ENCODE assay signal across 22 cellular contexts in the genomic region with DNA sequence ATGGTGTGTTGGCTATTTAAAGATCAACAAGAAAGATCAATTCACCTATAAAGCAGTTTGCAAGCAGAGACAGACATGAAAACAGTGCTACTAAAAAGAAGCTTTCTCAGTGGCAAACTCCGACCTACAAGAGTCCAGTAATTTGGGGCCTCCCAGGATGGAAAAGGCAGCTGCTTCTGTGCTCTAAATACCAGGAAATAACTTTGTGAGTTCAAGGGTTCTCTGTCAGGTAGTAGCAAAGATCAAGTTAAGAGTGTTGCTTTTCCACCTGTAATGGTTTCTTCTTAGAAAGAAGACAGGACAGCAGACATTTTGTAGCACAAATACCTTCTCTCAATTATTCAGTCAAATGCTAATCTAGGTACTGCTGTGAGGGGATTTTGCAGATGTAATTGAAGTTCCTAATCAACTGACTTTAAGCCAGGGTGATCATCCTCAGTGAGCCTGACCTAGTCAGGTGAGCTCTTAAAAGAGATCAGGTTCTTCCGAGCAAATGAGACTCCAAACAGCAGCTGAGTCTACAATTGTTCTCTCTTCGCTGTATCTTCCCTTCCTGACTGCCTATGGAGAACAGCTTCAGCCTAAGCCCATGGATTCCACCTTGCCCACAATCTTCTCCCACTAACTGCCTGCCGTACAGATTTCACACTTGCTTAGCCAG. TPM values are rescaled to one million over a fixed set of nuclear protein-coding genes. Genes with fewer than 3 reads are reported as not detected.
DNase-seq lines count a peak whose midpoint lies in the region; ATAC-seq and TF ChIP-seq lines count a peak whose summit lies in the region.
"Had no signal": no experiment of that assay in that cellular context is flagged by ENCODE, and none has a peak within 500 bp of the region (broad histone marks: within the 10 kb centered on the region; RNA-seq: fewer than 3 reads in every experiment).

No MANE protein-coding gene starts in this region.

- H3K27ac ChIP-seq in H9 (ENCODE audit: insufficient read length, low read depth, low read length) (peak overlapping the region; percentile 32), iPS-20b (ENCODE audit: low read length) (no peak overlapping the region), trophoblast cell (ENCODE audit: low read depth, low read length) (no peak overlapping the region)
- H3K27ac ChIP-seq: BLaER1, sigmoid colon, stomach, tibial artery, WERI-Rb-1 had no signal

- H3K4ac ChIP-seq in H9 (ENCODE audit: low read depth, low read length): no peak overlapping the region
- peak overlapping the region; percentile 3 for H3K4ac ChIP-seq in trophoblast cell (ENCODE audit: low read depth, low read length)

- H3K27me3 Mint-ChIP-seq in activated naive CD4-positive, alpha-beta T cell treated with anti-CD3 and anti-CD28 coated beads, Interleukin-2, amount 50 U/mL, for 24 hours: no peaks in the 10 kb centered on the region
- no peaks in the 10 kb centered on the region for H3K27me3 Mint-ChIP-seq in activated naive CD4-positive, alpha-beta T cell treated with anti-CD3 and anti-CD28 coated beads, Interleukin-2, amount 10 ng/mL, durations not matched to agents 7 days and 5 days
- no peaks in the 10 kb centered on the region for H3K27me3 Mint-ChIP-seq in H9 (ENCODE audit: low read depth)

- no peaks in the 10 kb centered on the region for H3K27me3 ChIP-seq in H9 (ENCODE audit: insufficient read depth, low read length)
- no peaks in the 10 kb centered on the region for H3K27me3 ChIP-seq in iPS-20b (ENCODE audit: insufficient read depth, low read length)
- no peaks in the 10 kb centered on the region for H3K27me3 ChIP-seq in trophoblast cell (ENCODE audit: insufficient read depth, low read length)
- H3K27me3 ChIP-seq: BLaER1, sigmoid colon, stomach, tibial artery had no signal

- H3K18ac ChIP-seq in H9 (ENCODE audit: insufficient read length, low read depth, low read length) (no peak overlapping the region), trophoblast cell (ENCODE audit: low read length) (no peak overlapping the region)

- H3K9me3 ChIP-seq in H9 (ENCODE audit: control insufficient read depth, low read depth, low read length) (no peaks in the 10 kb centered on the region), iPS-20b (ENCODE audit: insufficient read depth, low read depth, low read length) (no peaks in the 10 kb centered on the region), trophoblast cell (ENCODE audit: insufficient read depth, low read depth, low read length) (no peaks in the 10 kb centered on the region)
- H3K9me3 ChIP-seq: sigmoid colon, stomach, tibial artery had no signal

- no peak overlapping the region for H2BK15ac ChIP-seq in H9 (ENCODE audit: low read depth, low read length)

- H4K12ac ChIP-seq in trophoblast cell (ENCODE audit: low read depth, low read length): no peak overlapping the region

- H3K79me2 ChIP-seq in H9 (ENCODE audit: insufficient read depth, low read length): peaks cover 28% of the 10 kb centered on the region
- peaks cover 3% of the 10 kb centered on the region for H3K79me2 ChIP-seq in trophoblast cell (ENCODE audit: control insufficient read depth, insufficient read depth, low read length, poor library complexity)

- no peak overlapping the region for H2BK20ac ChIP-seq in H9 (ENCODE audit: low read depth, low read length, poor library complexity, severe bottlenecking)

- no peak overlapping the region for H4K8ac ChIP-seq in H9 (replicated peaks; ENCODE audit: insufficient read length, low read depth, low read length)
- no peak overlapping the region for H4K8ac ChIP-seq in trophoblast cell (ENCODE audit: low read depth, low read length)

- H3K4me2 ChIP-seq in H9 (ENCODE audit: insufficient read depth, insufficient read length, low read length) (peak overlapping the region; percentile 33), trophoblast cell (ENCODE audit: low read length) (no peak overlapping the region)
- H3K4me2 ChIP-seq: BLaER1 had no signal

- H3K56ac ChIP-seq in H9 (ENCODE audit: insufficient read length, low read depth, low read length): no peak overlapping the region

- peak overlapping the region; percentile 5 for H3K4me3 Mint-ChIP-seq in activated naive CD4-positive, alpha-beta T cell treated with anti-CD3 and anti-CD28 coated beads, Interleukin-2, amount 50 U/mL, for 24 hours
- no peak overlapping the region for H3K4me3 Mint-ChIP-seq in activated naive CD4-positive, alpha-beta T cell treated with anti-CD3 and anti-CD28 coated beads, Interleukin-2, amount 10 ng/mL, durations not matched to agents 7 days and 5 days
- H3K4me3 Mint-ChIP-seq in H9: peak overlapping the region in 1 of 2 experiments; percentile 3; a peak in 2 of 5 replicates
- H3K4me3 Mint-ChIP-seq: neural crest cell had no signal

- no peaks in the 10 kb centered on the region for H3K9me3 Mint-ChIP-seq in activated naive CD4-positive, alpha-beta T cell treated with anti-CD3 and anti-CD28 coated beads, Interleukin-2, amount 50 U/mL, for 24 hours
- H3K9me3 Mint-ChIP-seq in activated naive CD4-positive, alpha-beta T cell treated with anti-CD3 and anti-CD28 coated beads, Interleukin-2, amount 10 ng/mL, durations not matched to agents 7 days and 5 days: no peaks in the 10 kb centered on the region
- H3K9me3 Mint-ChIP-seq in H9: no peaks in the 10 kb centered on the region

- CTCF ChIA-PET in activated naive CD4-positive, alpha-beta T cell treated with anti-CD3 and anti-CD28 coated beads, Interleukin-2, amount 10 ng/mL, durations not matched to agents 7 days and 5 days (lab: Charles Lee): interaction anchor here (1.5 kb wide), 1 partner anchor 12 kb away, joined by 5 read pairs; no protein-coding TSS in a partner anchor

- TF ChIP-seq CTCF in H9 (conservative IDR thresholded peaks at IDR 0.05): no peak

- H3T11ph ChIP-seq in H9 (ENCODE audit: low read length): no peak overlapping the region

- peaks cover 86% of the 10 kb centered on the region for H3K4me1 Mint-ChIP-seq in activated naive CD4-positive, alpha-beta T cell treated with anti-CD3 and anti-CD28 coated beads, Interleukin-2, amount 50 U/mL, for 24 hours
- H3K4me1 Mint-ChIP-seq in activated naive CD4-positive, alpha-beta T cell treated with anti-CD3 and anti-CD28 coated beads, Interleukin-2, amount 10 ng/mL, durations not matched to agents 7 days and 5 days: peaks cover 19% of the 10 kb centered on the region
- peaks cover 24 to 33% of the 10 kb centered on the region in 2 experiments for H3K4me1 Mint-ChIP-seq in H9

- H3K4me3 ChIP-seq in iPS-20b (ENCODE audit: low read length): no peak overlapping the region
- H3K4me3 ChIP-seq in trophoblast cell (ENCODE audit: low read depth, low read length): no peak overlapping the region
- H3K4me3 ChIP-seq: BLaER1, sigmoid colon, stomach, tibial artery had no signal

- H3K4me1 ChIP-seq in H9 (ENCODE audit: insufficient read depth, low read length): peaks cover 8% of the 10 kb centered on the region; the same call in 1 of the 2 replicates
- H3K4me1 ChIP-seq in iPS-20b (ENCODE audit: insufficient read depth, low read length): peaks cover 12% of the 10 kb centered on the region; the same call in 1 of the 2 replicates
- H3K4me1 ChIP-seq in trophoblast cell (ENCODE audit: control insufficient read depth in 1 of 2, insufficient read depth in 2 of 2, low read length in 2 of 2): no peaks in the 10 kb centered on the region

- H3K79me1 ChIP-seq in H9 (ENCODE audit: insufficient read depth, low read depth, low read length, poor library complexity, severe bottlenecking) (no peaks in the 10 kb centered on the region), trophoblast cell (ENCODE audit: low read length) (no peaks in the 10 kb centered on the region)

- peaks cover 11% of the 10 kb centered on the region; the same call in 1 of the 2 replicates for H3K36me3 ChIP-seq in iPS-20b (ENCODE audit: insufficient read depth, low read depth, low read length)
- no peaks in the 10 kb centered on the region for H3K36me3 ChIP-seq in trophoblast cell (ENCODE audit: control insufficient read depth in 1 of 2, insufficient read depth in 2 of 2, low read length in 2 of 2)
- H3K36me3 ChIP-seq: sigmoid colon, tibial artery had no signal

- H2BK120ac ChIP-seq in H9 (ENCODE audit: low read depth, low read length, poor library complexity, severe bottlenecking) (no peak overlapping the region), trophoblast cell (ENCODE audit: insufficient read depth, low read length, poor library complexity) (no peak overlapping the region)

- H3K23me2 ChIP-seq in H9 (ENCODE audit: insufficient read length, low read depth, low read length, poor library complexity, severe bottlenecking): no peaks in the 10 kb centered on the region

- no peak overlapping the region for H2BK12ac ChIP-seq in H9 (ENCODE audit: insufficient read length, low read depth, low read length)
- H2BK12ac ChIP-seq in trophoblast cell (ENCODE audit: low read length): no peak overlapping the region

- H2AK5ac ChIP-seq in H9 (ENCODE audit: insufficient read length, low read length) (no peak overlapping the region), trophoblast cell (ENCODE audit: low read length) (no peak overlapping the region)

- H4K5ac ChIP-seq in H9 (ENCODE audit: insufficient read length, low read depth, low read length): no peak overlapping the region

- peaks cover 13% of the 10 kb centered on the region for H3K36me3 Mint-ChIP-seq in activated naive CD4-positive, alpha-beta T cell treated with anti-CD3 and anti-CD28 coated beads, Interleukin-2, amount 50 U/mL, for 24 hours
- peaks cover 24% of the 10 kb centered on the region for H3K36me3 Mint-ChIP-seq in activated naive CD4-positive, alpha-beta T cell treated with anti-CD3 and anti-CD28 coated beads, Interleukin-2, amount 10 ng/mL, durations not matched to agents 7 days and 5 days
- peaks cover 2 to 13% (median 10%) of the 10 kb centered on the region in 3 experiments; a peak in 4 of 7 replicates for H3K36me3 Mint-ChIP-seq in H9 (ENCODE audit: insufficient read depth in 1 of 3, low read depth in 3 of 3)

- H3K23ac ChIP-seq in H9 (ENCODE audit: insufficient read length, low read depth, low read length): no peak overlapping the region
- H3K23ac ChIP-seq in trophoblast cell (ENCODE audit: low read length): no peak overlapping the region

- H3K27ac Mint-ChIP-seq in activated naive CD4-positive, alpha-beta T cell treated with anti-CD3 and anti-CD28 coated beads, Interleukin-2, amount 50 U/mL, for 24 hours: no peak overlapping the region
- H3K27ac Mint-ChIP-seq in activated naive CD4-positive, alpha-beta T cell treated with anti-CD3 and anti-CD28 coated beads, Interleukin-2, amount 10 ng/mL, durations not matched to agents 7 days and 5 days: no peak overlapping the region
- peak overlapping the region; percentile 36 to 81 (median 50); a peak in 6 of 7 replicates for H3K27ac Mint-ChIP-seq in H9

- DNase-seq in activated naive CD4-positive, alpha-beta T cell treated with anti-CD3 and anti-CD28 coated beads, Interleukin-2, amount 10 ng/mL, durations not matched to agents 7 days and 5 days: no peak
- DNase-seq in H9 (no peak), trophoblast cell (no peak), ecto neural progenitor cell (ENCODE audit: low spot score) (no peak), retina (no peak)
- DNase-seq: activated naive CD4-positive, alpha-beta T cell treated with anti-CD3 and anti-CD28 coated beads, Interleukin-2, amount 50 U/mL, for 16 hours; central memory CD4-positive, alpha-beta T cell; NCI-H1105; NCI-H1930; NCI-H345; NCI-H774; sigmoid colon; stimulated activated CD4-positive, alpha-beta T cell treated with anti-CD3 and anti-CD28 coated beads, Interleukin-15, amount 100 ng/mL, for 24 hours; stomach; T-helper 9 cell; tibial artery; WERI-Rb-1 had no signal

- H4K91ac ChIP-seq in H9 (ENCODE audit: insufficient read length, low read depth, low read length) (no peak overlapping the region), trophoblast cell (ENCODE audit: low read depth, low read length) (no peak overlapping the region)

- ATAC-seq in GM19351 (IDR thresholded peaks at IDR 0.05; ENCODE audit: unreplicated experiment): no peak

- H4K20me1 ChIP-seq in H9 (ENCODE audit: control insufficient read depth, insufficient read depth, insufficient read length): no peaks in the 10 kb centered on the region

- H2AFZ ChIP-seq in H9 (ENCODE audit: low read length) (no peak overlapping the region), trophoblast cell (ENCODE audit: insufficient read depth, low read length, poor library complexity) (no peak overlapping the region)

- no CpG with 5 or more reads among the region's 4 CpGs for WGBS in H9 (ENCODE audit: extremely low coverage, insufficient read length, low lambda C conversion rate)
- no CpG with 5 or more reads among the region's 4 CpGs for WGBS in trophoblast cell (ENCODE audit: extremely low coverage, insufficient coverage, insufficient read length)

- H3K14ac ChIP-seq in H9 (ENCODE audit: insufficient read depth, low read length) (no peak overlapping the region), trophoblast cell (ENCODE audit: low read length) (no peak overlapping the region)

- H2BK5ac ChIP-seq in H9 (ENCODE audit: insufficient read length, low read length) (no peak overlapping the region), trophoblast cell (ENCODE audit: low read depth, low read length, poor library complexity) (no peak overlapping the region)

- H3K9ac ChIP-seq in H9 (ENCODE audit: extremely low read depth, insufficient read length, low read length) (no peak overlapping the region), iPS-20b (ENCODE audit: low read depth, low read length) (peak overlapping the region; percentile 49; the same call in 1 of the 2 replicates), trophoblast cell (ENCODE audit: low read length) (no peak overlapping the region)
- H3K9ac ChIP-seq: BLaER1 had no signal

RNA-seq across cellular contexts. Expression of gene ANKRD17, which starts 13.5 kb away (rescaled TPM):
- total RNA-seq in H9 (2021): 79.8 and 82.4 TPM in 2 replicates
- 38.9 and 39.8 TPM in 2 replicates for polyA plus RNA-seq in trophoblast cell (2013)

Comparison
In these comparisons a context has a peak if more than half of its experiments do, and no peak if none do; other contexts are left out.
1. H3K27ac Mint-ChIP-seq: peak in H9 (3 of 3); none in activated naive CD4-positive, alpha-beta T cell treated with anti-CD3 and anti-CD28 coated beads, Interleukin-2, amount 50 U/mL, for 24 hours (single experiment) and activated naive CD4-positive, alpha-beta T cell treated with anti-CD3 and anti-CD28 coated beads, Interleukin-2, amount 10 ng/mL, durations not matched to agents 7 days and 5 days (single experiment).